9 cellular contexts compared by ENCODE assay signal in the genomic region with DNA sequence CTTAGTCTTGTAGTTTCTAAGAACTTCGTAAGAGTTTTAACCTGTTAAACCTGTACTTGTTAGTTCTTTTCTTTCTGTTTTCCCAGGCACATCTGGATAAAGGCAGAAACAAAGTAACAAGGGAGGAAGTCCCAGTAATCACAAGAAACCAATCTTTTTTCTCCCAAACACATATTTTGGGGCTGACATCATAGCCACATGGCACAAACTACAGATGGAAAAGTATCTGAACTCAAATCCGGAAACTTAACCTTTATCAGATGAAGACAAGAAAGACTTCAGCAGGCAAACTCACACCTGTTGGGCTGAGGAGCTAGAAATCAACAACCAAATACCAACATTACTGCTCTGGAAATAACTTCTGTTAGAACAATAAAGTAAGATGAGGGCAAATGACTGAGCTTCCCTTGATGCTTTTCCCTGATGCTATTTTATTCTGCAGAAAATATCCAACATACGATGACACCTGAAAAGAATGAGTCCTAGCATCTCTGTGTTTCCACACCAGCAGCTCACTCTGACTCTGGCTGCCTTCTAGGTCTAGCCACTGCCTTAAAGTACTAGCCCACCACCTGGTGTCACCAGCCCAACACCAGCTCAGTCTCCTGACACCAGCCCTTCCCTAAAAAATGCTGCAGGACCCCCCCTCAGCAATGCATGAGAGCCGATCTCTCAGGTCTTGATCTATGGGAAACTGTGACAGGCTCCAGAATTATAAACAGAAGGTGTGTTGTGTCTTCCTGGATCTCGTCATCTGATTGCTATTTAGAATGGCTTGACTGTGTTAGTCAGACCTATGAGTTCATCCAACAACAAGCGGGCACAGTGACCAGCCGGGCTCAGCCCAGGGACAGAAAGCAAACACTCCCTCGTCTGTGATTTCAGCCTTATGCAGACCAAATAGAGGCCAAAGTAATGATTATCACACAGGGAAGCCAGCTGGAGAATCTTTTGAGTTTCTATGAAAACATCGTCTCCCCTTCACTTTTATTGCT.
DNase-seq lines count a peak whose midpoint lies in the region; ATAC-seq and TF ChIP-seq lines count a peak whose summit lies in the region.
"Had no signal": no experiment of that assay in that cellular context is flagged by ENCODE, and none has a peak within 500 bp of the region (broad histone marks: within the 10 kb centered on the region; RNA-seq: fewer than 3 reads in every experiment).

No MANE protein-coding gene starts in this region.

- H3K9me3 ChIP-seq in ascending aorta (no peaks in the 10 kb centered on the region), hepatocyte (ENCODE audit: low read depth) (no peaks in the 10 kb centered on the region), smooth muscle cell (replicated peaks; ENCODE audit: low read depth) (no peaks in the 10 kb centered on the region)

- no peaks in the 10 kb centered on the region for H3K9me2 ChIP-seq in hepatocyte (replicated peaks; ENCODE audit: insufficient read depth)

- H4K20me1 ChIP-seq in hepatocyte (ENCODE audit: insufficient read depth, poor library complexity, severe bottlenecking) (no peaks in the 10 kb centered on the region), smooth muscle cell (ENCODE audit: low read depth) (no peaks in the 10 kb centered on the region)

- no peaks in the 10 kb centered on the region for H3K27me3 Mint-ChIP-seq in activated CD4-positive, alpha-beta memory T cell treated with anti-CD3 and anti-CD28 coated beads for 36 hours

- H3K4me3 ChIP-seq in ascending aorta (peak overlapping the region in 1 of 2 donors; percentile 16), hepatocyte (no peak overlapping the region), smooth muscle cell (peak overlapping the region; percentile 6)

- H3K27me3 ChIP-seq in ascending aorta = no peaks in the 10 kb centered on the region
- H3K27me3 ChIP-seq in hepatocyte = no peaks in the 10 kb centered on the region
- H3K27me3 ChIP-seq in smooth muscle cell (ENCODE audit: low read depth) = no peaks in the 10 kb centered on the region

- CTCF ChIA-PET in activated CD4-positive, alpha-beta memory T cell treated with anti-CD3 and anti-CD28 coated beads for 36 hours (lab: Charles Lee) = no interaction called here

- WGBS in hepatocyte (ENCODE audit: low lambda C conversion rate, missing lambda C conversion rate) = 25% methylated on average over 9 of the region's 9 CpGs
- 18% methylated on average over 9 of the region's 9 CpGs for WGBS in smooth muscle cell (ENCODE audit: low lambda C conversion rate)

- no peak overlapping the region for H3K27ac Mint-ChIP-seq in activated CD4-positive, alpha-beta memory T cell treated with anti-CD3 and anti-CD28 coated beads for 36 hours

- intact Hi-C loops in ascending aorta (cut with DNase I) = loop anchor here (2.0 to 5.0 kb wide), 3 partner anchors 35 to 165 kb away; partner anchors contain the start of gene VIM
- intact Hi-C loops in activated CD4-positive, alpha-beta memory T cell treated with anti-CD3 and anti-CD28 coated beads for 36 hours (cut with micrococcal nuclease) = no loop called here

- H3K36me3 Mint-ChIP-seq in activated CD4-positive, alpha-beta memory T cell treated with anti-CD3 and anti-CD28 coated beads for 36 hours = peaks cover 3% of the 10 kb centered on the region

- H3K4me1 Mint-ChIP-seq in activated CD4-positive, alpha-beta memory T cell treated with anti-CD3 and anti-CD28 coated beads for 36 hours (ENCODE audit: low read depth) = peaks cover 36% of the 10 kb centered on the region

- H3K4me2 ChIP-seq in hepatocyte (peak overlapping the region; percentile 48), smooth muscle cell (peak overlapping the region; percentile 79)

- TF ChIP-seq CTCF in ascending aorta (IDR thresholded peaks at IDR 0.05) = no peak
- no peak for TF ChIP-seq CTCF in hepatocyte (IDR thresholded peaks at IDR 0.05; ENCODE audit: poor library complexity)
- TF ChIP-seq CTCF in smooth muscle cell (IDR thresholded peaks at IDR 0.05; ENCODE audit: borderline replicate concordance, insufficient read depth, poor library complexity, severe bottlenecking) = no peak

- no peak overlapping the region for H3K4me3 Mint-ChIP-seq in activated CD4-positive, alpha-beta memory T cell treated with anti-CD3 and anti-CD28 coated beads for 36 hours

- H2AFZ ChIP-seq in hepatocyte = peak overlapping the region; percentile 1
- no peak overlapping the region for H2AFZ ChIP-seq in smooth muscle cell (ENCODE audit: low read depth)

- H3K9me3 Mint-ChIP-seq in activated CD4-positive, alpha-beta memory T cell treated with anti-CD3 and anti-CD28 coated beads for 36 hours = no peaks in the 10 kb centered on the region

- POLR2A ChIA-PET in activated CD4-positive, alpha-beta memory T cell treated with anti-CD3 and anti-CD28 coated beads for 36 hours (lab: Charles Lee) = no interaction called here

- no peak for ATAC-seq in HG03097 (IDR thresholded peaks at IDR 0.05; ENCODE audit: low FRiP score, unreplicated experiment)
- no peak for ATAC-seq in GM21381 (IDR thresholded peaks at IDR 0.05; ENCODE audit: unreplicated experiment)

- DNase-seq in H4 (ENCODE audit: low spot score) (peak; percentile 78), ascending aorta (ENCODE audit: low spot score in 2 of 2) (peak; percentile 35 to 91), hepatocyte (ENCODE audit: low spot score) (peak; percentile 81), smooth muscle cell (lab: John Stamatoyannopoulos, UW; ENCODE audit: unreplicated experiment) (no peak), COLO668 (lab: John Stamatoyannopoulos, UW; ENCODE audit: unreplicated experiment) (no peak)
- no peak for DNase-seq in activated CD4-positive, alpha-beta memory T cell treated with anti-CD3 and anti-CD28 coated beads for 36 hours
- DNase-seq: stimulated activated CD8-positive, alpha-beta memory T cell treated with anti-CD3 and anti-CD28 coated beads, Interleukin-4, amount 100 ng/mL, for 48 hours had no signal

- H3K36me3 ChIP-seq in ascending aorta = no peaks in the 10 kb centered on the region
- H3K36me3 ChIP-seq in hepatocyte (replicated peaks; ENCODE audit: insufficient read depth, low read depth) = no peaks in the 10 kb centered on the region
- H3K36me3 ChIP-seq in smooth muscle cell (ENCODE audit: low read depth) = no peaks in the 10 kb centered on the region

- H3K27ac ChIP-seq in ascending aorta = peak overlapping the region; percentile 79 to 85
- H3K27ac ChIP-seq in hepatocyte = peak overlapping the region; percentile 88
- H3K27ac ChIP-seq in smooth muscle cell (ENCODE audit: low read depth) = peak overlapping the region; percentile 99

- no peaks in the 10 kb centered on the region for H3K79me2 ChIP-seq in hepatocyte
- H3K79me2 ChIP-seq in smooth muscle cell (ENCODE audit: low read depth) = no peaks in the 10 kb centered on the region

- peaks cover 6 to 32% of the 10 kb centered on the region in 2 donors for H3K4me1 ChIP-seq in ascending aorta
- H3K4me1 ChIP-seq in hepatocyte (ENCODE audit: insufficient read depth) = peaks cover 20% of the 10 kb centered on the region
- H3K4me1 ChIP-seq in smooth muscle cell (ENCODE audit: low read depth) = peaks cover 37% of the 10 kb centered on the region

- H3F3A ChIP-seq in smooth muscle cell (ENCODE audit: low read depth) = peaks cover 44% of the 10 kb centered on the region

- peak overlapping the region; percentile 96 for H3K9ac ChIP-seq in smooth muscle cell (ENCODE audit: low read depth)

Comparison
In these comparisons a context has a peak if more than half of its experiments do, and no peak if none do; other contexts are left out.
1. DNase-seq: peak in H4 (single experiment), ascending aorta (2 of 2) and hepatocyte (single experiment); none in smooth muscle cell (single experiment), activated CD4-positive, alpha-beta memory T cell treated with anti-CD3 and anti-CD28 coated beads for 36 hours (single experiment) and COLO668 (single experiment).
2. Peak in every context shown above with its lines, with median percentiles within 50 percentile points of each other: H3K27ac ChIP-seq.